ENCODE assay signal across 8 cellular contexts in the genomic region with DNA sequence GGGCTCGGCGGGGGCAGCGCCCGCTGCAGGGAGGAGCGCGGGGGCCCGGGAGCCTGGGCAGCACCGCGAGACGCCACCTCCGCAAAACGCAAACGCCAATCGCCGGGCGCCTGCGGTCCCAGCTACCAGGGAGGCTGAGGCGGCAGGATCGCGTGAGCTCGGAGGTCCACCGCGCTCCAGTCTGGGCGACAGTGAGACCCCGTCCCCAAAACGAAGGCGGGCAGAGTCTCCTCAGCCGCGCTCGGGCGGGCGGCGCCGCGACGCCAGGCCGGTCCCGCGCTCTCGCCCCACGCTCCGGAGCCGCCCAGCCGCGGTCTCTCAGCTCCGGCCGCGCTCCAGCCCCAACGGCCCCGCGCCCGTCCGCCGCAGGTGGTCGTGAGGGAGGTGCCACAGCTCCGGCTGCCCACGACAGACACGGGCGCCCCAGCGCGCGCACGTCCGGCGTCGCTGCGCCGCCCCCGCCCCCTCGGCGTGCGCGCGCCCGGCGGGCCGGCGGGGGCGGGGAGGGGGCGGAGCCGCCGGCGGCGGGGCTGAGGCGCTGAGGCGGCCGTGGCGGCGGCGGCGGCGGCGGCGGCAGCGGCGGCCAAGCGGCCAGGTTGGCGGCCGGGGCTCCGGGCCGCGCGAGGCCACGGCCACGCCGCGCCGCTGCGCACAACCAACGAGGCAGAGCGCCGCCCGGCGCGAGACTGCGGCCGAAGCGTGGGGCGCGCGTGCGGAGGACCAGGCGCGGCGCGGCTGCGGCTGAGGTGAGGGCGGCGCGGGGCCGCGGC. TPM values are rescaled to one million over a fixed set of nuclear protein-coding genes. Genes with fewer than 3 reads are reported as not detected.
DNase-seq lines count a peak whose midpoint lies in the region; ATAC-seq and TF ChIP-seq lines count a peak whose summit lies in the region.

Gene ADARB1 (plus strand): TSS at position 533 of the 770 bp plus-strand sequence. CDS start 97,077 bp downstream, outside the sequence.

- H3K56ac ChIP-seq in IMR-90 (ENCODE audit: extremely low read depth, insufficient read depth, low read length) = peak within 1 kb of the TSS; percentile 82

- peak within 1 kb of the TSS; percentile 96 for H3K18ac ChIP-seq in IMR-90 (ENCODE audit: low read depth, low read length)

- H4K8ac ChIP-seq in IMR-90 (ENCODE audit: low read depth in 2 of 2, low read length in 2 of 2) = peak within 1 kb of the TSS; percentile 83 to 90

- peak; percentile 58 for ATAC-seq in GM19025 (IDR thresholded peaks at IDR 0.05; ENCODE audit: low read depth, unreplicated experiment)
- ATAC-seq in IMR-90 (ENCODE audit: low read depth) = peak; percentile 78
- ATAC-seq in T-helper 17 cell = peak; percentile 67
- peak; percentile 55 to 74 (median 73) for ATAC-seq in psoas muscle
- ATAC-seq in GM18519 (IDR thresholded peaks at IDR 0.05; ENCODE audit: low FRiP score, unreplicated experiment) = no peak

- H4K5ac ChIP-seq in IMR-90 (ENCODE audit: low read depth, low read length) = peak within 1 kb of the TSS; percentile 92

- TF ChIP-seq POLR2A in IMR-90 (IDR thresholded peaks at IDR 0.05; ENCODE audit: low read depth, low read length) = peak; percentile 86

- H3K27ac Mint-ChIP-seq in T-helper 17 cell = peak within 1 kb of the TSS; percentile 83

- H2BK20ac ChIP-seq in IMR-90 (ENCODE audit: low read depth, low read length) = no peak within 1 kb of the TSS

- H2BK15ac ChIP-seq in IMR-90 (ENCODE audit: low read depth, low read length) = no peak within 1 kb of the TSS; the same call in 2 of the 3 replicates

- peak within 1 kb of the TSS; percentile 65; the same call in 1 of the 2 replicates for H2BK120ac ChIP-seq in IMR-90 (ENCODE audit: low read depth, low read length)

- H2AFZ ChIP-seq in IMR-90 (replicated peaks; ENCODE audit: low read length, poor library complexity) = peak within 1 kb of the TSS; percentile 94

- peaks cover 10% of the 10 kb centered on the region for H3K36me3 ChIP-seq in IMR-90 (ENCODE audit: control insufficient read depth, insufficient read depth, low read length)
- no peaks in the 10 kb centered on the region for H3K36me3 ChIP-seq in right atrium auricular region
- no peaks in the 10 kb centered on the region for H3K36me3 ChIP-seq in psoas muscle (ENCODE audit: insufficient read depth in 1 of 2, low read depth in 1 of 2)

- CTCF ChIA-PET in IMR-90 (lab: Yijun Ruan, JAX) = interaction anchor here (1.1 kb wide), 1 partner anchor 28 kb away, joined by 4 read pairs; no protein-coding TSS in a partner anchor

- dilution Hi-C loops in IMR-90 (cut with HindIII; ENCODE audit: low sequenced_read_pairs, unreplicated experiment) = no loop called here

- no peaks in the 10 kb centered on the region for H3K9me3 ChIP-seq in IMR-90 (ENCODE audit: control insufficient read depth, insufficient read depth, low read length)
- no peaks in the 10 kb centered on the region for H3K9me3 ChIP-seq in T-helper 17 cell (ENCODE audit: control insufficient read depth, low read length, poor library complexity, severe bottlenecking)
- H3K9me3 ChIP-seq in right atrium auricular region = no peaks in the 10 kb centered on the region
- H3K9me3 ChIP-seq in psoas muscle = no peaks in the 10 kb centered on the region

- no peak for TF ChIP-seq CTCF in AG10803 (conservative IDR thresholded peaks at IDR 0.05; ENCODE audit: low read length)
- TF ChIP-seq CTCF in IMR-90 (conservative IDR thresholded peaks at IDR 0.05; ENCODE audit: low read depth, low read length) = no peak
- no peak for TF ChIP-seq CTCF in right atrium auricular region (IDR thresholded peaks at IDR 0.05)
- TF ChIP-seq CTCF in psoas muscle (IDR thresholded peaks at IDR 0.05) = no peak

- BruUV-seq in IMR-90 (replicated peaks; lab: Mats Ljungman, UMichigan) = no TSS peak

- H3K79me1 ChIP-seq in IMR-90 (ENCODE audit: low read depth in 1 of 2, low read length in 2 of 2) = peaks cover 0 to 57% of the 10 kb centered on the region in 2 experiments; a peak in 3 of 4 replicates

- no peaks in the 10 kb centered on the region for H3K27me3 Mint-ChIP-seq in T-helper 17 cell

- H3K27ac ChIP-seq in IMR-90 (ENCODE audit: insufficient read depth, low read length) = peak within 1 kb of the TSS; percentile 99
- H3K27ac ChIP-seq in angular gyrus (ENCODE audit: low read depth, low read length) = peak within 1 kb of the TSS; percentile 79
- H3K27ac ChIP-seq in right atrium auricular region = peak within 1 kb of the TSS; percentile 90 to 91
- peak within 1 kb of the TSS; percentile 93 for H3K27ac ChIP-seq in psoas muscle

- peaks cover 20% of the 10 kb centered on the region for H3K9me1 ChIP-seq in IMR-90 (ENCODE audit: insufficient read depth, low read length)

- H3K23ac ChIP-seq in IMR-90 (ENCODE audit: low read depth, low read length) = peak within 1 kb of the TSS; percentile 83

- no peak for TF ChIP-seq RAD21 in IMR-90 (IDR thresholded peaks at IDR 0.05; ENCODE audit: low read length)

- 0% methylated on average over 32 of the region's 132 CpGs; no CpG with 5 or more reads in 1 of the 2 experiments for WGBS in IMR-90 (ENCODE audit: extremely low coverage in 2 of 2, insufficient read length in 1 of 2), 2 experiments
- 0 to 1% (median 1%) methylated on average over 62 to 131 of the region's 132 CpGs for WGBS in psoas muscle, 3 donors

- peak within 1 kb of the TSS; percentile 99 for H3K4me3 Mint-ChIP-seq in T-helper 17 cell

- peaks cover 34% of the 10 kb centered on the region for H4K20me1 ChIP-seq in IMR-90 (ENCODE audit: insufficient read depth, low read length)

- peak within 1 kb of the TSS; percentile 90 for H3K4ac ChIP-seq in IMR-90 (ENCODE audit: low read depth, low read length)

- H3K14ac ChIP-seq in IMR-90 (replicated peaks; ENCODE audit: low read depth, low read length) = peak within 1 kb of the TSS; percentile 87

- H2AK9ac ChIP-seq in IMR-90 (replicated peaks; ENCODE audit: low read depth, low read length, poor library complexity) = peak within 1 kb of the TSS; percentile 74

- H3K4me2 ChIP-seq in IMR-90 (ENCODE audit: low read depth, low read length) = peak within 1 kb of the TSS; percentile 94

- H4K91ac ChIP-seq in IMR-90 (ENCODE audit: insufficient read depth, low read depth, low read length) = peak within 1 kb of the TSS; percentile 90; the same call in 1 of the 2 replicates

- H3K4me3 ChIP-seq in AG10803 (ENCODE audit: low read length) = peak within 1 kb of the TSS; percentile 81
- H3K4me3 ChIP-seq in IMR-90 (ENCODE audit: insufficient read depth, low read depth, low read length) = peak within 1 kb of the TSS; percentile 100
- peak within 1 kb of the TSS; percentile 77 to 92 for H3K4me3 ChIP-seq in right atrium auricular region
- H3K4me3 ChIP-seq in psoas muscle = peak within 1 kb of the TSS; percentile 92

- H2AK5ac ChIP-seq in IMR-90 (ENCODE audit: low read depth, low read length) = peak within 1 kb of the TSS; percentile 89

- H3K4me1 Mint-ChIP-seq in T-helper 17 cell = peaks cover 31% of the 10 kb centered on the region

- peak within 1 kb of the TSS; percentile 99 for H2BK5ac ChIP-seq in IMR-90 (ENCODE audit: low read depth, low read length, poor library complexity, severe bottlenecking)

- peaks cover 2% of the 10 kb centered on the region for H3K36me3 Mint-ChIP-seq in T-helper 17 cell (ENCODE audit: low read depth)

- in situ Hi-C loops in IMR-90 (cut with MboI; ENCODE audit: low sequenced_read_pairs) = no loop called here

- DNase-seq in AG10803 (ENCODE audit: low read depth) = peak; percentile 54
- peak; percentile 56 for DNase-seq in IMR-90
- peak; percentile 58 to 75 (median 65) for DNase-seq in T-helper 17 cell
- DNase-seq in right atrium auricular region (ENCODE audit: low spot score) = no peak
- DNase-seq in psoas muscle = peak; percentile 65 to 83

- H3K27me3 ChIP-seq in IMR-90 (ENCODE audit: control insufficient read depth, insufficient read depth, low read length) = no peaks in the 10 kb centered on the region
- H3K27me3 ChIP-seq in right atrium auricular region = no peaks in the 10 kb centered on the region
- no peaks in the 10 kb centered on the region for H3K27me3 ChIP-seq in psoas muscle (ENCODE audit: insufficient read depth in 3 of 3, low read length in 2 of 3)

- POLR2A ChIA-PET in IMR-90 (lab: Charles Lee; ENCODE audit: unreplicated experiment) = no interaction called here

- H3K4me1 ChIP-seq in IMR-90 (ENCODE audit: control insufficient read depth, insufficient read depth, low read length) (peaks cover 17% of the 10 kb centered on the region), right atrium auricular region (peaks cover 0 to 23% of the 10 kb centered on the region in 2 donors), psoas muscle (peaks cover 38% of the 10 kb centered on the region)

- intact Hi-C loops in IMR-90 (cut with micrococcal nuclease) = loop anchor here (2.0 kb wide), 1 partner anchor 83 kb away; no protein-coding TSS in a partner anchor
- intact Hi-C loops in psoas muscle (cut with DNase I) = loop anchor here (5.0 to 10.0 kb wide), 2 partner anchors 51 to 122 kb away; no protein-coding TSS in a partner anchor

- peak within 1 kb of the TSS; percentile 100 for H3K9ac ChIP-seq in IMR-90 (ENCODE audit: low read depth, low read length)

TF ChIP-seq in IMR-90, 13 proteins besides CTCF, POLR2A, EP300 and RAD21:
- no peak for TF ChIP-seq CEBPB (IDR thresholded peaks at IDR 0.05; ENCODE audit: low read depth, low read length)
- TF ChIP-seq CHD1 (IDR thresholded peaks at IDR 0.05; ENCODE audit: low read depth, low read length) = peak; percentile 56; the same call in 1 of the 2 replicates
- TF ChIP-seq MAZ (IDR thresholded peaks at IDR 0.05; ENCODE audit: borderline replicate concordance, low read depth, low read length) = peak; percentile 39; the same call in 1 of the 2 replicates
- TF ChIP-seq FOS (IDR thresholded peaks at IDR 0.05; ENCODE audit: low read depth, low read length) = no peak
- TF ChIP-seq MXI1 (IDR thresholded peaks at IDR 0.05; ENCODE audit: borderline replicate concordance, low read depth, low read length) = no peak
- TF ChIP-seq ELK1 (IDR thresholded peaks at IDR 0.05; ENCODE audit: borderline replicate concordance, low read depth, low read length) = no peak

RNA-seq across cellular contexts. Expression of gene ADARB1, which starts in this region (rescaled TPM):
- 39.7 and 39.8 TPM in 2 replicates for total RNA-seq in IMR-90 (2012; rRNA removed)
- polyA plus RNA-seq in IMR-90 (2012; rRNA removed) = 45.5 and 47.3 TPM in 2 replicates
- 18.2 and 29.3 TPM in 2 replicates for polyA plus RNA-seq in IMR-90 (2012; cell fraction: cytosol; rRNA removed)
- 152 and 210 TPM in 2 replicates for polyA plus RNA-seq in IMR-90 (2012; cell fraction: nucleus; rRNA removed; ENCODE audit: low replicate concordance)
- total RNA-seq in T-helper 17 cell = 10 to 100 TPM; 28.4 to 37.0 TPM
- total RNA-seq in right atrium auricular region = 10 to 100 TPM in 1 of 2 donors, 1 to 10 TPM in 1; 7.5 to 10.5 TPM
- total RNA-seq in psoas muscle = 10 to 100 TPM in 2 of 4 donors, 1 to 10 TPM in 2; 6.9 to 22.7 (median 14.4) TPM
- 1 to 10 TPM; 3.8 to 6.4 (median 4.1) TPM for polyA plus RNA-seq in psoas muscle
